Comparison of ENCODE assay signal across 11 cellular contexts in the genomic region with DNA sequence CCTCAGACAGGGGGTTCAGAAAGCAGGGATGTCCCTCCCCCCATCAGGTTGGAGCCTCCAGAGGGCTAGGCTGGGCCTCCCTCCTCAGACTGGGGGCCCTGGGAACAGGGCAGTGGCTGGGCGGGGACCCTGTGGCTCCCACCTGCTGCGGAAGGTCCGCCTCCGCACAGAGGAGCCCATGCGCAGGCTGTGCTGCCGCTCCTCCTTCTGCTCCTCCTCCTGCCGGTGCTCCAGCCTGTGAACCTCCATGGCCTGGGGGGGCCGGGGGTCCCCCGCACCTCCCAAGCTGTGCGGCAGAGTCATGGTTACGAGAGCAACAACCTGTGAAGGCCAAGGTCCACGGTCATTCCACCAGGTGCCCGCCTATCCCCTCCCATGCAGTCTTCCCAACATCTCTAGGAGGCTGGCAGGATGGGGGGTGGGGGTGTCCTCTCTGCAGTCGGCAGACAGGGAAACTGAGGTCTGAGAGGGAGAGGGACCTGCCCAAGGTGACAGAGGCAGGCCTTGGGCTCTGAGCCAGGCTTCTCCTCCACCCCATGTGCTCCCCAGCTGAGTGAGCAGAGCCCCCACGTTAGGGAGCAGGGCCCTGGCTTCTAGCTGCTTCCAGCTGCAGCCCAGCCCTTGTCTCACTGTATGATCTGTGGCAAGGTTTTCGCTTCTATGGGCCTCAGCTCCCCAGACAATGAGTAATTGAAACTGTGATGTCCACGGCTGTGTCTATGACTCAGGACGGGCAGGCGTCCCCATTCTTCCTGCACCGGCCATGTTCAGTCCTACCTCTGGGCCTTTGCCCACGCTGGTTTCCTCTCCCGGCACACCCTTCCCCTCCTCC. TPM values are rescaled to one million over a fixed set of nuclear protein-coding genes. Genes with fewer than 3 reads are reported as not detected.
DNase-seq lines count a peak whose midpoint lies in the region; ATAC-seq and TF ChIP-seq lines count a peak whose summit lies in the region.
"Had no signal": no experiment of that assay in that cellular context is flagged by ENCODE, and none has a peak within 500 bp of the region (broad histone marks: within the 10 kb centered on the region; RNA-seq: fewer than 3 reads in every experiment).

No MANE protein-coding gene starts in this region.

- TF ChIP-seq CTCF in heart right ventricle (IDR thresholded peaks at IDR 0.05) (no peak), suprapubic skin (IDR thresholded peaks at IDR 0.05) (no peak)

- H3K27ac ChIP-seq in heart right ventricle (peak overlapping the region; percentile 66 to 97 (median 94)), right cardiac atrium (ENCODE audit: low read length) (peak overlapping the region; percentile 66), suprapubic skin (peak overlapping the region; percentile 60)

- intact Hi-C loops in heart right ventricle (cut with DNase I) (loop anchor here in 1 of 10 donors (5.0 kb wide), 1 partner anchor 36 kb away; no protein-coding TSS in a partner anchor), left ventricle myocardium superior (cut with micrococcal nuclease) (no loop called here), right cardiac atrium (cut with DNase I) (loop anchor here in 1 of 4 donors (5.0 kb wide), 1 partner anchor 36 kb away; no protein-coding TSS in a partner anchor)

- H3K27me3 Mint-ChIP-seq in activated T-helper 17 cell treated with anti-CD3 and anti-CD28 coated beads, Interleukin-2, amount 50 U/mL, for 72 hours, result peaks cover 10% of the 10 kb centered on the region

- H3K27me3 ChIP-seq in heart right ventricle (peaks cover 0 to 17% (median 1%) of the 10 kb centered on the region in 7 donors), right cardiac atrium (ENCODE audit: control insufficient read depth, insufficient read depth) (no peaks in the 10 kb centered on the region), suprapubic skin (no peaks in the 10 kb centered on the region)

- no peaks in the 10 kb centered on the region for H3K9me3 Mint-ChIP-seq in activated T-helper 17 cell treated with anti-CD3 and anti-CD28 coated beads, Interleukin-2, amount 50 U/mL, for 72 hours

- peak overlapping the region in 8 of 10 donors; percentile 4 to 59 (median 54) for H3K4me3 ChIP-seq in heart right ventricle
- H3K4me3 ChIP-seq in right cardiac atrium (ENCODE audit: low read length), result peak overlapping the region; percentile 1
- no peak overlapping the region for H3K4me3 ChIP-seq in suprapubic skin

- no peak overlapping the region for H3K4me3 Mint-ChIP-seq in activated T-helper 17 cell treated with anti-CD3 and anti-CD28 coated beads, Interleukin-2, amount 50 U/mL, for 72 hours

- H3K9me3 ChIP-seq in heart right ventricle (no peaks in the 10 kb centered on the region), right cardiac atrium (ENCODE audit: control insufficient read depth, low read length) (no peaks in the 10 kb centered on the region), suprapubic skin (no peaks in the 10 kb centered on the region)

- DNase-seq in heart right ventricle (no peak), left ventricle myocardium superior (no peak), right cardiac atrium (peak; percentile 54 to 64 (median 64)), suprapubic skin (ENCODE audit: low spot score in 2 of 2) (no peak), AML-193 (lab: John Stamatoyannopoulos, UW) (no peak)
- DNase-seq: NCI-H748 treated with DMSO at 0.1 percent for 48 hours had no signal

- TF ChIP-seq EP300 in suprapubic skin (IDR thresholded peaks at IDR 0.05), result no peak

- peak in 2 of 8 donors; percentile 8 to 12 for ATAC-seq in heart right ventricle
- no peak for ATAC-seq in left ventricle myocardium superior
- peak; percentile 94 for ATAC-seq in activated T-helper 17 cell treated with anti-CD3 and anti-CD28 coated beads, Interleukin-2, amount 50 U/mL, for 72 hours (replicated peaks)
- peak; percentile 4 to 64 for ATAC-seq in right cardiac atrium
- ATAC-seq in GM21367 (IDR thresholded peaks at IDR 0.05; ENCODE audit: unreplicated experiment), result no peak
- no peak for ATAC-seq in GM18907 (IDR thresholded peaks at IDR 0.05; ENCODE audit: unreplicated experiment)

- H3K27ac Mint-ChIP-seq in activated T-helper 17 cell treated with anti-CD3 and anti-CD28 coated beads, Interleukin-2, amount 50 U/mL, for 72 hours, result no peak overlapping the region

- WGBS in heart right ventricle, 2 donors, result 63% methylated on average over 22 of the region's 22 CpGs
- 71% methylated on average over 22 of the region's 22 CpGs for WGBS in right cardiac atrium
- 52% methylated on average over 16 of the region's 22 CpGs for WGBS in suprapubic skin

- H3K36me3 Mint-ChIP-seq in activated T-helper 17 cell treated with anti-CD3 and anti-CD28 coated beads, Interleukin-2, amount 50 U/mL, for 72 hours (ENCODE audit: low read depth), result no peaks in the 10 kb centered on the region

- H3K36me3 ChIP-seq in heart right ventricle (peaks cover 0 to 38% (median 0%) of the 10 kb centered on the region in 9 donors), suprapubic skin (no peaks in the 10 kb centered on the region)

- no peak for TF ChIP-seq POLR2A in suprapubic skin (IDR thresholded peaks at IDR 0.05)

- H3K4me1 Mint-ChIP-seq in activated T-helper 17 cell treated with anti-CD3 and anti-CD28 coated beads, Interleukin-2, amount 50 U/mL, for 72 hours, result peaks cover 5% of the 10 kb centered on the region

- H3K4me1 ChIP-seq in heart right ventricle (peaks cover 6 to 51% (median 26%) of the 10 kb centered on the region in 9 donors), right cardiac atrium (ENCODE audit: control insufficient read depth, insufficient read depth, low read length) (peaks cover 2% of the 10 kb centered on the region), suprapubic skin (peaks cover 57% of the 10 kb centered on the region)

RNA-seq across cellular contexts. Expression of gene MYOM3, which starts 3.4 kb away (rescaled TPM):
- total RNA-seq in heart right ventricle (100 to 1,000 TPM; 285 to 428 (median 328) TPM), left ventricle myocardium superior (409 TPM), right cardiac atrium (100 to 1,000 TPM; 202 to 292 (median 241) TPM), suprapubic skin (1 to 10 TPM; 1.5 to 2.3 (median 2.1) TPM)
- polyA plus RNA-seq in heart right ventricle (100 to 1,000 TPM in 1 of 2 donors, 10 to 100 TPM in 1; 85.3 to 293 TPM), right cardiac atrium (258 TPM)
- not detected for total RNA-seq in activated T-helper 17 cell treated with anti-CD3 and anti-CD28 coated beads, Interleukin-2, amount 50 U/mL, for 72 hours
- polyA plus RNA-seq: neural cell had no signal

RNA-seq across cellular contexts. Expression of gene IL22RA1, which starts 34.4 kb away (rescaled TPM):
- 1 to 10 TPM in 1 of 10 donors, under 1 TPM in 8, not detected in 1; 0.13 to 1.6 (median 0.31) TPM for total RNA-seq in heart right ventricle
- under 1 TPM; 0.07 to 0.29 TPM for polyA plus RNA-seq in heart right ventricle
- 0.22 TPM for total RNA-seq in left ventricle myocardium superior
- total RNA-seq in activated T-helper 17 cell treated with anti-CD3 and anti-CD28 coated beads, Interleukin-2, amount 50 U/mL, for 72 hours, result not detected
- under 1 TPM; 0.28 to 0.51 (median 0.30) TPM for total RNA-seq in right cardiac atrium
- 0.29 TPM for polyA plus RNA-seq in right cardiac atrium
- total RNA-seq in suprapubic skin, result 10 to 100 TPM; 16.6 to 36.4 (median 27.8) TPM
- total RNA-seq: dermis microvascular lymphatic vessel endothelial cell had no signal
- polyA plus RNA-seq: neural cell had no signal

Comparison
In these comparisons a context has a peak if more than half of its experiments do, and no peak if none do; other contexts are left out.
1. ATAC-seq: peak in activated T-helper 17 cell treated with anti-CD3 and anti-CD28 coated beads, Interleukin-2, amount 50 U/mL, for 72 hours (single experiment) and right cardiac atrium (2 of 2); none in left ventricle myocardium superior (single experiment), GM21367 (single experiment) and GM18907 (single experiment).
2. DNase-seq: peak in right cardiac atrium (3 of 3); none in heart right ventricle (0 of 2), left ventricle myocardium superior (single experiment), suprapubic skin (0 of 2) and AML-193 (0 of 2).
3. RNA of gene MYOM3, which starts 3.4 kb away (total RNA-seq): 409 TPM in left ventricle myocardium superior (single experiment), 285 to 428 TPM in heart right ventricle and 202 to 292 TPM in right cardiac atrium; 1.5 to 2.3 TPM in suprapubic skin and not detected in activated T-helper 17 cell treated with anti-CD3 and anti-CD28 coated beads, Interleukin-2, amount 50 U/mL, for 72 hours; every median in the first group is over 10 times any median in the second.
4. RNA of gene IL22RA1, which starts 34.4 kb away (total RNA-seq): 16.6 to 36.4 TPM in suprapubic skin; 0.28 to 0.51 TPM in right cardiac atrium, 0.13 to 1.6 TPM in heart right ventricle, 0.22 TPM in left ventricle myocardium superior (single experiment) and not detected in activated T-helper 17 cell treated with anti-CD3 and anti-CD28 coated beads, Interleukin-2, amount 50 U/mL, for 72 hours; every median in the first group is over 4 times any median in the second.
5. Peak in every context shown above with its lines, with median percentiles within 50 percentile points of each other: H3K27ac ChIP-seq.